ENCODE assay signal across 17 cellular contexts in genomic region chr11:115126092-115126491, GRCh38.
A peak's percentile ranks its signal among the peaks of the same experiment; 100 is the strongest.
DNase-seq lines count a peak whose midpoint lies in the region; ATAC-seq and TF ChIP-seq lines count a peak whose summit lies in the region.
"Had no signal": no experiment of that assay in that cellular context is flagged by ENCODE, and none has a peak within 500 bp of the region (broad histone marks: within the 10 kb centered on the region; RNA-seq: fewer than 3 reads in every experiment).

No MANE protein-coding gene starts in this region.

- CTCF ChIA-PET in MCF 10A (lab: Yijun Ruan, JAX), result interaction anchor here (0.7 to 0.9 kb wide), 2 partner anchors 10 to 36 kb away, joined by 4 read pairs; no protein-coding TSS in a partner anchor

- H3K4me3 Mint-ChIP-seq in MCF 10A (ENCODE audit: unreplicated experiment), result no peak overlapping the region
- H3K4me3 Mint-ChIP-seq: CD8-positive, alpha-beta T cell; memory B cell had no signal

- no peak overlapping the region for H3K27ac ChIP-seq in thyroid gland
- H3K27ac ChIP-seq: colonic mucosa, spleen had no signal

- H3K4me3 ChIP-seq in thyroid gland (replicated peaks in 1 of 3), result no peak overlapping the region
- H3K4me3 ChIP-seq: colonic mucosa, spleen had no signal

- no peak overlapping the region for H3K27ac Mint-ChIP-seq in MCF 10A (ENCODE audit: low read depth, unreplicated experiment)
- H3K27ac Mint-ChIP-seq: CD8-positive, alpha-beta T cell; memory B cell had no signal

- no peaks in the 10 kb centered on the region for H3K4me1 Mint-ChIP-seq in MCF 10A (ENCODE audit: insufficient read depth, unreplicated experiment)

- H3K9me3 Mint-ChIP-seq in MCF 10A (ENCODE audit: unreplicated experiment), result no peaks in the 10 kb centered on the region
- H3K9me3 Mint-ChIP-seq: CD8-positive, alpha-beta T cell had no signal

- peaks cover 23% of the 10 kb centered on the region for H3K27me3 Mint-ChIP-seq in MCF 10A (ENCODE audit: insufficient read depth, unreplicated experiment)

- WGBS in thyroid gland, 2 donors, result 89% methylated on average over 2 of the region's 2 CpGs

- no peaks in the 10 kb centered on the region for H3K9me3 ChIP-seq in thyroid gland
- H3K9me3 ChIP-seq: colonic mucosa, spleen had no signal

- in situ Hi-C loops in GM13977 (cut with MboI; ENCODE audit: low pct_unique_long_range_greater_than_20kb, low sequenced_read_pairs, unreplicated experiment), result no loop called here

- no peak for TF ChIP-seq POLR2A in thyroid gland (IDR thresholded peaks at IDR 0.05)

- H3K4me1 ChIP-seq in thyroid gland, result peaks cover 0 to 9% of the 10 kb centered on the region in 2 donors
- H3K4me1 ChIP-seq: colonic mucosa, spleen had no signal

- TF ChIP-seq CTCF in GM13977 (IDR thresholded peaks at IDR 0.05; ENCODE audit: extremely low read depth, insufficient read depth, missing control alignments), result no peak
- no peak for TF ChIP-seq CTCF in thyroid gland (IDR thresholded peaks at IDR 0.05)
- TF ChIP-seq CTCF in MCF 10A (IDR thresholded peaks at IDR 0.05; ENCODE audit: unreplicated experiment), result no peak

- DNase-seq in renal cortical epithelial cell (ENCODE audit: low read depth) (peak; percentile 1), GM13977 (ENCODE audit: low spot score) (no peak), thyroid gland (no peak), MCF 10A (ENCODE audit: unreplicated experiment) (no peak)
- DNase-seq: activated T-cell treated with anti-CD3 and anti-CD28 coated beads for 4 hours; CD8-positive, alpha-beta T cell; colonic mucosa; GF-D8; Karpas-422; NCI-H187 treated with DMSO at 0.1 percent for 48 hours; occipital lobe; spleen; trophoblast cell had no signal

- intact Hi-C loops in thyroid gland (cut with DNase I), result no loop called here
- intact Hi-C loops in MCF 10A (cut with micrococcal nuclease), result no loop called here

- no peaks in the 10 kb centered on the region for H3K36me3 ChIP-seq in thyroid gland
- H3K36me3 ChIP-seq: colonic mucosa, spleen had no signal

- POLR2A ChIA-PET in MCF 10A (lab: Yijun Ruan, JAX), result no interaction called here

- ATAC-seq in GM19328 (IDR thresholded peaks at IDR 0.05; ENCODE audit: unreplicated experiment) (peak; percentile 1), GM21825 (IDR thresholded peaks at IDR 0.05; ENCODE audit: unreplicated experiment) (peak; percentile 17), HG03139 (IDR thresholded peaks at IDR 0.05; ENCODE audit: unreplicated experiment) (peak; percentile 9)
- ATAC-seq: CD8-positive, alpha-beta T cell had no signal

- no peaks in the 10 kb centered on the region for H3K36me3 Mint-ChIP-seq in MCF 10A (ENCODE audit: insufficient read depth, unreplicated experiment)
- H3K36me3 Mint-ChIP-seq: CD8-positive, alpha-beta T cell; memory B cell had no signal

- no TSS peak for BruUV-seq in MCF 10A (replicated peaks; lab: Mats Ljungman, UMichigan)

- no peaks in the 10 kb centered on the region for H3K27me3 ChIP-seq in thyroid gland
- H3K27me3 ChIP-seq: colonic mucosa had no signal
